2 cellular contexts compared by ENCODE assay signal in the genomic region with DNA sequence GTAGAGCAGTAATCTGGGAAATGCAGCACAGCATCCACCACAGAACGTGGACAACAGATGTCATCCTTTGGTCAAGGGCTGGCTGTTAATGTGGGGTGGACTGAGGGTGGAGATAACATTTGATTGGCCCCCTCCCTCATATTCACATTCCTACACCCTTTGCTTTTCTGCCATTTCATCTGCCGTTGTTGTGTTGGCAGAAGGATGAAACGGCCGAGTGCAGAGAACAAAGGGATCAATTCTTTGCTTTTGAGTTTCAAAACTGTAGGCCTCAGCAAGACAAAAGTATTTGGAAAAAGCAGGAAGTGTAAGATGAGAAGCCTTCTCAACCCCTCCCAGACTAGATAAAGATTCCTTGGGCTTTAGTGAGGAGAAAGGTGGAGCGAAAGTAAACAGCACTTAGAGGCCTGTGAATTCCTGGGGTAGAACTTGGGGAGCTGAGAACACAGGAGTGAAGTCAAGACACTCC.
TF ChIP-seq lines count a peak whose summit lies in the region.

No MANE protein-coding gene starts in this region.

TF ChIP-seq in HepG2, 621 proteins besides CTCF, POLR2A, EP300 and RAD21 (continues in another document):
- TF ChIP-seq ZSCAN22 (CRISPR knock-in tag; IDR thresholded peaks at IDR 0.05) (no peak), SIX4 (CRISPR knock-in tag; IDR thresholded peaks at IDR 0.05) (peak; percentile 51; the same call in 1 of the 2 replicates), ARHGAP35 (CRISPR knock-in tag; IDR thresholded peaks at IDR 0.05; ENCODE audit: borderline replicate concordance) (no peak), CBX1 (IDR thresholded peaks at IDR 0.05; ENCODE audit: low read depth) (no peak), KDM5A (IDR thresholded peaks at IDR 0.05; ENCODE audit: borderline replicate concordance, low read length) (no peak), SOX13 (IDR thresholded peaks at IDR 0.05) (no peak), SOX13 (CRISPR knock-in tag; conservative IDR thresholded peaks at IDR 0.05 in 1 of 2, IDR thresholded peaks at IDR 0.05 in 1 of 2) (peak in 1 of 2 experiments; percentile 79; a peak in 2 of 4 replicates), TEAD3 (CRISPR knock-in tag; optimal IDR thresholded peaks at IDR 0.05; ENCODE audit: borderline replicate concordance) (peak; percentile 12), PITX1 (CRISPR knock-in tag; IDR thresholded peaks at IDR 0.05) (no peak), SOX6 (IDR thresholded peaks at IDR 0.05) (no peak), SOX6 (CRISPR knock-in tag; IDR thresholded peaks at IDR 0.05) (peak; percentile 72), SAFB2 (CRISPR knock-in tag; IDR thresholded peaks at IDR 0.05; ENCODE audit: borderline replicate concordance, low read depth) (no peak), ZMYM2 (CRISPR knock-in tag; IDR thresholded peaks at IDR 0.05) (no peak), SOX5 (CRISPR knock-in tag; IDR thresholded peaks at IDR 0.05; ENCODE audit: borderline replicate concordance) (peak; percentile 64; the same call in 1 of the 2 replicates), ZNF446 (CRISPR knock-in tag; IDR thresholded peaks at IDR 0.05) (no peak), TBL1XR1 (IDR thresholded peaks at IDR 0.05; ENCODE audit: borderline replicate concordance, low read length, partially characterized antibody) (no peak)
- TF ChIP-seq, protein P1, sequence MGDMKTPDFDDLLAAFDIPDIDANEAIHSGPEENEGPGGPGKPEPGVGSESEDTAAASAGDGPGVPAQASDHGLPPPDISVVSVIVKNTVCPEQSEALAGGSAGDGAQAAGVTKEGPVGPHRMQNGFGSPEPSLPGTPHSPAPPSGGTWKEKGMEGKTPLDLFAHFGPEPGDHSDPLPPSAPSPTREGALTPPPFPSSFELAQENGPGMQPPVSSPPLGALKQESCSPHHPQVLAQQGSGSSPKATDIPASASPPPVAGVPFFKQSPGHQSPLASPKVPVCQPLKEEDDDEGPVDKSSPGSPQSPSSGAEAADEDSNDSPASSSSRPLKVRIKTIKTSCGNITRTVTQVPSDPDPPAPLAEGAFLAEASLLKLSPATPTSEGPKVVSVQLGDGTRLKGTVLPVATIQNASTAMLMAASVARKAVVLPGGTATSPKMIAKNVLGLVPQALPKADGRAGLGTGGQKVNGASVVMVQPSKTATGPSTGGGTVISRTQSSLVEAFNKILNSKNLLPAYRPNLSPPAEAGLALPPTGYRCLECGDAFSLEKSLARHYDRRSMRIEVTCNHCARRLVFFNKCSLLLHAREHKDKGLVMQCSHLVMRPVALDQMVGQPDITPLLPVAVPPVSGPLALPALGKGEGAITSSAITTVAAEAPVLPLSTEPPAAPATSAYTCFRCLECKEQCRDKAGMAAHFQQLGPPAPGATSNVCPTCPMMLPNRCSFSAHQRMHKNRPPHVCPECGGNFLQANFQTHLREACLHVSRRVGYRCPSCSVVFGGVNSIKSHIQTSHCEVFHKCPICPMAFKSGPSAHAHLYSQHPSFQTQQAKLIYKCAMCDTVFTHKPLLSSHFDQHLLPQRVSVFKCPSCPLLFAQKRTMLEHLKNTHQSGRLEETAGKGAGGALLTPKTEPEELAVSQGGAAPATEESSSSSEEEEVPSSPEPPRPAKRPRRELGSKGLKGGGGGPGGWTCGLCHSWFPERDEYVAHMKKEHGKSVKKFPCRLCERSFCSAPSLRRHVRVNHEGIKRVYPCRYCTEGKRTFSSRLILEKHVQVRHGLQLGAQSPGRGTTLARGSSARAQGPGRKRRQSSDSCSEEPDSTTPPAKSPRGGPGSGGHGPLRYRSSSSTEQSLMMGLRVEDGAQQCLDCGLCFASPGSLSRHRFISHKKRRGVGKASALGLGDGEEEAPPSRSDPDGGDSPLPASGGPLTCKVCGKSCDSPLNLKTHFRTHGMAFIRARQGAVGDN (CRISPR knock-in tag; IDR thresholded peaks at IDR 0.05), result no peak
- TF ChIP-seq, protein P2, sequence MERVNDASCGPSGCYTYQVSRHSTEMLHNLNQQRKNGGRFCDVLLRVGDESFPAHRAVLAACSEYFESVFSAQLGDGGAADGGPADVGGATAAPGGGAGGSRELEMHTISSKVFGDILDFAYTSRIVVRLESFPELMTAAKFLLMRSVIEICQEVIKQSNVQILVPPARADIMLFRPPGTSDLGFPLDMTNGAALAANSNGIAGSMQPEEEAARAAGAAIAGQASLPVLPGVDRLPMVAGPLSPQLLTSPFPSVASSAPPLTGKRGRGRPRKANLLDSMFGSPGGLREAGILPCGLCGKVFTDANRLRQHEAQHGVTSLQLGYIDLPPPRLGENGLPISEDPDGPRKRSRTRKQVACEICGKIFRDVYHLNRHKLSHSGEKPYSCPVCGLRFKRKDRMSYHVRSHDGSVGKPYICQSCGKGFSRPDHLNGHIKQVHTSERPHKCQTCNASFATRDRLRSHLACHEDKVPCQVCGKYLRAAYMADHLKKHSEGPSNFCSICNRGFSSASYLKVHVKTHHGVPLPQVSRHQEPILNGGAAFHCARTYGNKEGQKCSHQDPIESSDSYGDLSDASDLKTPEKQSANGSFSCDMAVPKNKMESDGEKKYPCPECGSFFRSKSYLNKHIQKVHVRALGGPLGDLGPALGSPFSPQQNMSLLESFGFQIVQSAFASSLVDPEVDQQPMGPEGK (CRISPR knock-in tag; IDR thresholded peaks at IDR 0.05), result peak; percentile 44
- TF ChIP-seq, protein P3, sequence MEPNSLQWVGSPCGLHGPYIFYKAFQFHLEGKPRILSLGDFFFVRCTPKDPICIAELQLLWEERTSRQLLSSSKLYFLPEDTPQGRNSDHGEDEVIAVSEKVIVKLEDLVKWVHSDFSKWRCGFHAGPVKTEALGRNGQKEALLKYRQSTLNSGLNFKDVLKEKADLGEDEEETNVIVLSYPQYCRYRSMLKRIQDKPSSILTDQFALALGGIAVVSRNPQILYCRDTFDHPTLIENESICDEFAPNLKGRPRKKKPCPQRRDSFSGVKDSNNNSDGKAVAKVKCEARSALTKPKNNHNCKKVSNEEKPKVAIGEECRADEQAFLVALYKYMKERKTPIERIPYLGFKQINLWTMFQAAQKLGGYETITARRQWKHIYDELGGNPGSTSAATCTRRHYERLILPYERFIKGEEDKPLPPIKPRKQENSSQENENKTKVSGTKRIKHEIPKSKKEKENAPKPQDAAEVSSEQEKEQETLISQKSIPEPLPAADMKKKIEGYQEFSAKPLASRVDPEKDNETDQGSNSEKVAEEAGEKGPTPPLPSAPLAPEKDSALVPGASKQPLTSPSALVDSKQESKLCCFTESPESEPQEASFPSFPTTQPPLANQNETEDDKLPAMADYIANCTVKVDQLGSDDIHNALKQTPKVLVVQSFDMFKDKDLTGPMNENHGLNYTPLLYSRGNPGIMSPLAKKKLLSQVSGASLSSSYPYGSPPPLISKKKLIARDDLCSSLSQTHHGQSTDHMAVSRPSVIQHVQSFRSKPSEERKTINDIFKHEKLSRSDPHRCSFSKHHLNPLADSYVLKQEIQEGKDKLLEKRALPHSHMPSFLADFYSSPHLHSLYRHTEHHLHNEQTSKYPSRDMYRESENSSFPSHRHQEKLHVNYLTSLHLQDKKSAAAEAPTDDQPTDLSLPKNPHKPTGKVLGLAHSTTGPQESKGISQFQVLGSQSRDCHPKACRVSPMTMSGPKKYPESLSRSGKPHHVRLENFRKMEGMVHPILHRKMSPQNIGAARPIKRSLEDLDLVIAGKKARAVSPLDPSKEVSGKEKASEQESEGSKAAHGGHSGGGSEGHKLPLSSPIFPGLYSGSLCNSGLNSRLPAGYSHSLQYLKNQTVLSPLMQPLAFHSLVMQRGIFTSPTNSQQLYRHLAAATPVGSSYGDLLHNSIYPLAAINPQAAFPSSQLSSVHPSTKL (CRISPR knock-in tag; IDR thresholded peaks at IDR 0.05), result peak; percentile 28; the same call in 1 of the 2 replicates

TF ChIP-seq in H1, 55 proteins besides CTCF, POLR2A, EP300 and RAD21 (continues in another document):
- TF ChIP-seq CEBPB (IDR thresholded peaks at IDR 0.05; ENCODE audit: low read depth, low read length) (no peak), POLR2AphosphoS5 (IDR thresholded peaks at IDR 0.05; ENCODE audit: low read depth, low read length) (peak; percentile 77), CBX8 (IDR thresholded peaks at IDR 0.05; ENCODE audit: borderline replicate concordance, low read depth, low read length) (no peak), TAF7 (optimal IDR thresholded peaks at IDR 0.05; ENCODE audit: borderline replicate concordance, low read depth, low read length) (no peak), POU5F1 (IDR thresholded peaks at IDR 0.05; ENCODE audit: low read depth, low read length) (0 out of 2 replicates have a peak, but pooled peaks have one; percentile 24), CHD2 (IDR thresholded peaks at IDR 0.05; ENCODE audit: low read length) (peak; percentile 59), KDM5A (IDR thresholded peaks at IDR 0.05; ENCODE audit: low read length) (no peak), BACH1 (IDR thresholded peaks at IDR 0.05; ENCODE audit: low read length) (no peak), RFX5 (IDR thresholded peaks at IDR 0.05; ENCODE audit: borderline replicate concordance, low read depth, low read length) (no peak), MAFK (IDR thresholded peaks at IDR 0.05; ENCODE audit: low read depth, low read length) (peak; percentile 59), SP4 (IDR thresholded peaks at IDR 0.05; ENCODE audit: low read length) (no peak), TEAD4 (IDR thresholded peaks at IDR 0.05; ENCODE audit: low read depth, low read length) (peak; percentile 78), KDM4A (IDR thresholded peaks at IDR 0.05; ENCODE audit: low read depth, low read length, severe bottlenecking) (no peak), EZH2 (IDR thresholded peaks at IDR 0.05; ENCODE audit: low read depth, low read length, severe bottlenecking) (no peak), EGR1 (IDR thresholded peaks at IDR 0.05; ENCODE audit: borderline replicate concordance, low read depth, low read length) (no peak), YY1 (IDR thresholded peaks at IDR 0.05; ENCODE audit: low read depth, low read length) (no peak), SP2 (IDR thresholded peaks at IDR 0.05; ENCODE audit: low read length) (no peak), GTF2F1 (IDR thresholded peaks at IDR 0.05; ENCODE audit: borderline replicate concordance, low read depth, low read length) (no peak), CHD1 (IDR thresholded peaks at IDR 0.05; ENCODE audit: low read depth, low read length) (no peak), FOSL1 (IDR thresholded peaks at IDR 0.05; ENCODE audit: insufficient read depth, low read depth, low read length) (no peak), RNF2 (IDR thresholded peaks at IDR 0.05; ENCODE audit: borderline replicate concordance, low read depth, low read length, missing control alignments, poor library complexity, severe bottlenecking) (no peak), ZNF274 (IDR thresholded peaks at IDR 0.05; ENCODE audit: borderline replicate concordance, extremely low read depth, low read length) (no peak), SUZ12 (IDR thresholded peaks at IDR 0.05; ENCODE audit: low read length) (no peak), SRF (IDR thresholded peaks at IDR 0.05; ENCODE audit: low read depth, low read length) (no peak), TAF1 (IDR thresholded peaks at IDR 0.05; ENCODE audit: low read depth, low read length) (0 out of 2 replicates have a peak, but pooled peaks have one; percentile 55), TCF12 (IDR thresholded peaks at IDR 0.05; ENCODE audit: low read depth, low read length) (peak; percentile 81; the same call in 1 of the 2 replicates), CBX5 (IDR thresholded peaks at IDR 0.05; ENCODE audit: low read depth, low read length) (no peak), JUN (IDR thresholded peaks at IDR 0.05; ENCODE audit: low read depth, low read length) (no peak), TBP (IDR thresholded peaks at IDR 0.05; ENCODE audit: low read depth, low read length) (peak; percentile 58), GABPA (IDR thresholded peaks at IDR 0.05; ENCODE audit: borderline replicate concordance, insufficient read depth, low read length) (no peak), JUND (IDR thresholded peaks at IDR 0.05; ENCODE audit: low read length) (no peak; the same call in 1 of the 2 replicates), HDAC2 (IDR thresholded peaks at IDR 0.05; ENCODE audit: borderline replicate concordance in 1 of 2, low read depth in 2 of 2, low read length in 2 of 2) (peak; percentile 33 to 87; a peak in 2 of 4 replicates), RBBP5 (IDR thresholded peaks at IDR 0.05; ENCODE audit: borderline replicate concordance, low read depth, low read length) (peak; percentile 30; the same call in 1 of the 2 replicates), CTBP2 (IDR thresholded peaks at IDR 0.05; ENCODE audit: borderline replicate concordance, insufficient read depth, insufficient read length, low read length) (no peak), RXRA (IDR thresholded peaks at IDR 0.05; ENCODE audit: insufficient read depth, low read depth, low read length) (no peak), CREB1 (IDR thresholded peaks at IDR 0.05) (no peak), SIRT6 (IDR thresholded peaks at IDR 0.05; ENCODE audit: low read length) (no peak), NANOG (IDR thresholded peaks at IDR 0.05; ENCODE audit: insufficient read depth, low read depth, low read length, poor library complexity, severe bottlenecking) (peak; percentile 94), BRCA1 (IDR thresholded peaks at IDR 0.05; ENCODE audit: low read depth, low read length) (no peak), SIN3A (conservative IDR thresholded peaks at IDR 0.05 in 1 of 2, IDR thresholded peaks at IDR 0.05 in 1 of 2; ENCODE audit: low read depth in 1 of 2, low read length in 2 of 2) (peak; percentile 32 to 40; a peak in 1 of 4 replicates), SIX5 (IDR thresholded peaks at IDR 0.05; ENCODE audit: low read depth, low read length) (no peak), SAP30 (IDR thresholded peaks at IDR 0.05; ENCODE audit: insufficient read depth, insufficient replicate concordance, low read length) (no peak), ASH2L (IDR thresholded peaks at IDR 0.05; ENCODE audit: low read length) (peak; percentile 35)
- TF ChIP-seq, protein P4, sequence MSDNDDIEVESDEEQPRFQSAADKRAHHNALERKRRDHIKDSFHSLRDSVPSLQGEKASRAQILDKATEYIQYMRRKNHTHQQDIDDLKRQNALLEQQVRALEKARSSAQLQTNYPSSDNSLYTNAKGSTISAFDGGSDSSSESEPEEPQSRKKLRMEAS (IDR thresholded peaks at IDR 0.05), result peak; percentile 71
- TF ChIP-seq, protein P5, sequence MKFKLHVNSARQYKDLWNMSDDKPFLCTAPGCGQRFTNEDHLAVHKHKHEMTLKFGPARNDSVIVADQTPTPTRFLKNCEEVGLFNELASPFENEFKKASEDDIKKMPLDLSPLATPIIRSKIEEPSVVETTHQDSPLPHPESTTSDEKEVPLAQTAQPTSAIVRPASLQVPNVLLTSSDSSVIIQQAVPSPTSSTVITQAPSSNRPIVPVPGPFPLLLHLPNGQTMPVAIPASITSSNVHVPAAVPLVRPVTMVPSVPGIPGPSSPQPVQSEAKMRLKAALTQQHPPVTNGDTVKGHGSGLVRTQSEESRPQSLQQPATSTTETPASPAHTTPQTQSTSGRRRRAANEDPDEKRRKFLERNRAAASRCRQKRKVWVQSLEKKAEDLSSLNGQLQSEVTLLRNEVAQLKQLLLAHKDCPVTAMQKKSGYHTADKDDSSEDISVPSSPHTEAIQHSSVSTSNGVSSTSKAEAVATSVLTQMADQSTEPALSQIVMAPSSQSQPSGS (IDR thresholded peaks at IDR 0.05; ENCODE audit: low read length), result no peak
- TF ChIP-seq, protein P6, sequence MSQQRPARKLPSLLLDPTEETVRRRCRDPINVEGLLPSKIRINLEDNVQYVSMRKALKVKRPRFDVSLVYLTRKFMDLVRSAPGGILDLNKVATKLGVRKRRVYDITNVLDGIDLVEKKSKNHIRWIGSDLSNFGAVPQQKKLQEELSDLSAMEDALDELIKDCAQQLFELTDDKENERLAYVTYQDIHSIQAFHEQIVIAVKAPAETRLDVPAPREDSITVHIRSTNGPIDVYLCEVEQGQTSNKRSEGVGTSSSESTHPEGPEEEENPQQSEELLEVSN (IDR thresholded peaks at IDR 0.05), result no peak
- TF ChIP-seq, protein P7, sequence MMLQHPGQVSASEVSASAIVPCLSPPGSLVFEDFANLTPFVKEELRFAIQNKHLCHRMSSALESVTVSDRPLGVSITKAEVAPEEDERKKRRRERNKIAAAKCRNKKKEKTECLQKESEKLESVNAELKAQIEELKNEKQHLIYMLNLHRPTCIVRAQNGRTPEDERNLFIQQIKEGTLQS (IDR thresholded peaks at IDR 0.05; ENCODE audit: insufficient read depth, low read depth, low read length), result no peak
